In the genomic region with DNA sequence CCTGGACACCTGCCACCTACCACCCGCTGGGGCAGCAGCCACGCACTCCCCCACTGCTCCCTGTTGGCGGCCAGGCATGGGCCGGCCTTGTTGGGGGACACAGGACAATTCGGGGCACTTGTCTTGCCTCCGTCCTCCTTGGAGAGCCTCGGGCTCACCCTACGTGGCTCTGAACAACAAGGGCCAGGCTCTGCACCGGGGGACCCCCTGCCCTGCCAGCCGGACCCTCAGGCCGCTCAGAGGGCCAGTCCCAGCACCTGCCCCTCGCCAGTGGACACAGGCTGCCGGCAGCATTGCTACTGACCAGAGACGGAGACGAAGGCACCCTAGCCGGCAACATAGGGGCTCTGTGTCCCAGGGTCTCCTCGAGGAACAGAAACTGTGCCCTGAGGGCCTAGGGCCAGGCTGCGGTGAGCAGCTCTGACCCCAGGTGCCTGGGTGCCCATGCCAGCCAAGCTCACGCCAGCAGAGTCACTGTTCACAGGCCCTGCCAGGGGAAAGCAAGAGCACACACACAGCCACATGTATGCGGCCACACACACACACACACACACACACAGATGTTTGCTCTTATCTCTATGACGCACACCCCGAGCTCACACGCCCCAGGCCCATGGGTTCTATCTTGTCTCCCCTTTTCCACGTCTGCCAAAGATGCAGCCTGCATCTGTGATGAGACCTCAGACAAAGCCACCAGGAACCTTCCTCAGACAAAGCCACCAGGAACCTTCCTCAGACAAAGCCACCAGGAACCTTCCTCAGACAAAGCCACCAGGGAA, we compare ENCODE assay signal across 22 cellular contexts. TPM values are rescaled to one million over a fixed set of nuclear protein-coding genes. Genes with fewer than 3 reads are reported as not detected.
DNase-seq lines count a peak whose midpoint lies in the region; ATAC-seq and TF ChIP-seq lines count a peak whose summit lies in the region.
"Had no signal": no experiment of that assay in that cellular context is flagged by ENCODE, and none has a peak within 500 bp of the region (broad histone marks: within the 10 kb centered on the region; RNA-seq: fewer than 3 reads in every experiment).

No MANE protein-coding gene starts in this region.

- H3K4me1 Mint-ChIP-seq in activated CD8-positive, alpha-beta memory T cell treated with anti-CD3 and anti-CD28 coated beads, Interleukin-2, amount 10 ng/mL, durations not matched to agents 7 days and 5 days = no peaks in the 10 kb centered on the region
- H3K4me1 Mint-ChIP-seq in glutamatergic neuron (ENCODE audit: low read depth, unreplicated experiment) (peaks cover 5% of the 10 kb centered on the region), immature natural killer cell (no peaks in the 10 kb centered on the region)
- H3K4me1 Mint-ChIP-seq: B cell, T-cell had no signal

- TF ChIP-seq CTCF in glutamatergic neuron (IDR thresholded peaks at IDR 0.05; ENCODE audit: partially characterized antibody, unreplicated experiment) = no peak
- no peak for TF ChIP-seq CTCF in gastrocnemius medialis (IDR thresholded peaks at IDR 0.05 in 4 of 5, conservative IDR thresholded peaks at IDR 0.05 in 1 of 5)

- H3K27me3 Mint-ChIP-seq in activated CD8-positive, alpha-beta memory T cell treated with anti-CD3 and anti-CD28 coated beads, Interleukin-2, amount 10 ng/mL, durations not matched to agents 7 days and 5 days = no peaks in the 10 kb centered on the region
- H3K27me3 Mint-ChIP-seq in glutamatergic neuron (ENCODE audit: unreplicated experiment) (peaks cover 5% of the 10 kb centered on the region), immature natural killer cell (ENCODE audit: low read depth in 3 of 3) (peaks cover 0 to 3% (median 2%) of the 10 kb centered on the region in 3 donors)
- H3K27me3 Mint-ChIP-seq: activated CD4-positive, alpha-beta memory T cell treated with anti-CD3 and anti-CD28 coated beads for 36 hours; B cell; T-cell had no signal

- H3K4me3 Mint-ChIP-seq in activated CD8-positive, alpha-beta memory T cell treated with anti-CD3 and anti-CD28 coated beads, Interleukin-2, amount 10 ng/mL, durations not matched to agents 7 days and 5 days = no peak overlapping the region
- H3K4me3 Mint-ChIP-seq in glutamatergic neuron (ENCODE audit: unreplicated experiment) (no peak overlapping the region), immature natural killer cell (no peak overlapping the region)
- H3K4me3 Mint-ChIP-seq: activated CD4-positive, alpha-beta memory T cell treated with anti-CD3 and anti-CD28 coated beads for 36 hours; B cell; nephron; T-cell had no signal

- no peaks in the 10 kb centered on the region for H3K36me3 Mint-ChIP-seq in activated CD8-positive, alpha-beta memory T cell treated with anti-CD3 and anti-CD28 coated beads, Interleukin-2, amount 10 ng/mL, durations not matched to agents 7 days and 5 days
- H3K36me3 Mint-ChIP-seq in glutamatergic neuron (ENCODE audit: unreplicated experiment) = no peaks in the 10 kb centered on the region
- no peaks in the 10 kb centered on the region for H3K36me3 Mint-ChIP-seq in immature natural killer cell
- H3K36me3 Mint-ChIP-seq: activated CD4-positive, alpha-beta memory T cell treated with anti-CD3 and anti-CD28 coated beads for 36 hours; T-cell had no signal

- CTCF ChIA-PET in activated CD8-positive, alpha-beta memory T cell treated with anti-CD3 and anti-CD28 coated beads, Interleukin-2, amount 10 ng/mL, durations not matched to agents 7 days and 5 days (lab: Charles Lee) = no interaction called here

- intact Hi-C loops in gastrocnemius medialis (cut with DNase I; ENCODE audit: low total_unique reads) = no loop called here

- no peak overlapping the region for H3K27ac Mint-ChIP-seq in activated CD8-positive, alpha-beta memory T cell treated with anti-CD3 and anti-CD28 coated beads, Interleukin-2, amount 10 ng/mL, durations not matched to agents 7 days and 5 days
- no peak overlapping the region for H3K27ac Mint-ChIP-seq in glutamatergic neuron (ENCODE audit: unreplicated experiment)
- H3K27ac Mint-ChIP-seq in immature natural killer cell = no peak overlapping the region
- H3K27ac Mint-ChIP-seq: activated CD4-positive, alpha-beta memory T cell treated with anti-CD3 and anti-CD28 coated beads for 36 hours; B cell; T-cell had no signal

- H3K4me3 ChIP-seq in gastrocnemius medialis = no peak overlapping the region
- H3K4me3 ChIP-seq: psoas muscle, uterus had no signal

- no peak for TF ChIP-seq POLR2A in gastrocnemius medialis (IDR thresholded peaks at IDR 0.05)

- no peaks in the 10 kb centered on the region for H3K36me3 ChIP-seq in gastrocnemius medialis
- H3K36me3 ChIP-seq: uterus, WERI-Rb-1 had no signal

- no peaks in the 10 kb centered on the region for H3K4me1 ChIP-seq in gastrocnemius medialis
- H3K4me1 ChIP-seq: psoas muscle, uterus had no signal

- no peaks in the 10 kb centered on the region for H3K9me3 Mint-ChIP-seq in activated CD8-positive, alpha-beta memory T cell treated with anti-CD3 and anti-CD28 coated beads, Interleukin-2, amount 10 ng/mL, durations not matched to agents 7 days and 5 days (ENCODE audit: low read depth)
- H3K9me3 Mint-ChIP-seq in glutamatergic neuron (ENCODE audit: unreplicated experiment) (peaks cover 4% of the 10 kb centered on the region), immature natural killer cell (no peaks in the 10 kb centered on the region)
- H3K9me3 Mint-ChIP-seq: activated CD4-positive, alpha-beta memory T cell treated with anti-CD3 and anti-CD28 coated beads for 36 hours; nephron; T-cell had no signal

- ATAC-seq in activated CD8-positive, alpha-beta memory T cell treated with anti-CD3 and anti-CD28 coated beads, Interleukin-2, amount 10 ng/mL, durations not matched to agents 7 days and 5 days = no peak
- ATAC-seq in gastrocnemius medialis (no peak), GM21825 (IDR thresholded peaks at IDR 0.05; ENCODE audit: unreplicated experiment) (no peak)

- DNase-seq in activated CD8-positive, alpha-beta memory T cell treated with anti-CD3 and anti-CD28 coated beads, Interleukin-2, amount 50 U/mL, for 4 hours = peak; percentile 11
- DNase-seq in activated CD8-positive, alpha-beta memory T cell treated with anti-CD3 and anti-CD28 coated beads, Interleukin-2, amount 10 ng/mL, durations not matched to agents 7 days and 5 days = no peak
- DNase-seq in T-helper 22 cell (ENCODE audit: low read depth) (peak; percentile 0), glutamatergic neuron (peak; percentile 9), retina (peak; percentile 6), immature natural killer cell (no peak), gastrocnemius medialis (no peak)
- DNase-seq: activated CD4-positive, alpha-beta memory T cell treated with anti-CD3 and anti-CD28 coated beads for 36 hours; activated naive CD4-positive, alpha-beta T cell treated with Interleukin-2 at 50 U/mL for 16 hours; caudate nucleus; NCI-H1417; NCI-H526; SHP77 treated with DMSO at 0.1 percent for 48 hours; stimulated activated CD8-positive, alpha-beta memory T cell treated with anti-CD3 and anti-CD28 coated beads, Interleukin-4, amount 100 ng/mL, for 48 hours; WERI-Rb-1 had no signal

- no peaks in the 10 kb centered on the region for H3K9me3 ChIP-seq in gastrocnemius medialis
- H3K9me3 ChIP-seq: psoas muscle, uterus had no signal

- in situ Hi-C loops in gastrocnemius medialis (cut with MboI; ENCODE audit: low sequenced_read_pairs in 4 of 4) = no loop called here

- H3K27me3 ChIP-seq in gastrocnemius medialis = no peaks in the 10 kb centered on the region
- H3K27me3 ChIP-seq: uterus had no signal

- H3K27ac ChIP-seq in gastrocnemius medialis = no peak overlapping the region
- H3K27ac ChIP-seq: epithelial cell of prostate, psoas muscle, uterus, WERI-Rb-1 had no signal

RNA-seq across cellular contexts. Expression of gene MORN1, which starts 45.9 kb away (rescaled TPM):
- 1 to 10 TPM; 8.0 to 8.5 TPM for total RNA-seq in activated CD8-positive, alpha-beta memory T cell treated with anti-CD3 and anti-CD28 coated beads, Interleukin-2, amount 10 ng/mL, durations not matched to agents 7 days and 5 days
- total RNA-seq in glutamatergic neuron (ENCODE audit: unreplicated experiment) (10.8 TPM), gastrocnemius medialis (1 to 10 TPM; 1.9 to 4.7 (median 3.5) TPM)
- 1 to 10 TPM in 2 of 3 donors, under 1 TPM in 1; 0.89 to 4.0 (median 3.9) TPM for polyA plus RNA-seq in immature natural killer cell

RNA-seq across cellular contexts. Expression of gene RER1, which starts 46.2 kb away (rescaled TPM):
- 100 to 1,000 TPM; 146 to 174 TPM for total RNA-seq in activated CD8-positive, alpha-beta memory T cell treated with anti-CD3 and anti-CD28 coated beads, Interleukin-2, amount 10 ng/mL, durations not matched to agents 7 days and 5 days
- 93.0 TPM for total RNA-seq in glutamatergic neuron (ENCODE audit: unreplicated experiment)
- 100 to 1,000 TPM; 185 to 216 (median 210) TPM for polyA plus RNA-seq in immature natural killer cell
- total RNA-seq in gastrocnemius medialis = 10 to 100 TPM; 51.1 to 60.5 (median 55.4) TPM

Comparison
In these comparisons a context has a peak if more than half of its experiments do, and no peak if none do; other contexts are left out.
1. DNase-seq: peak in activated CD8-positive, alpha-beta memory T cell treated with anti-CD3 and anti-CD28 coated beads, Interleukin-2, amount 50 U/mL, for 4 hours (single experiment), T-helper 22 cell (single experiment), glutamatergic neuron (single experiment) and retina (single experiment); none in activated CD8-positive, alpha-beta memory T cell treated with anti-CD3 and anti-CD28 coated beads, Interleukin-2, amount 10 ng/mL, durations not matched to agents 7 days and 5 days (single experiment), immature natural killer cell (0 of 3) and gastrocnemius medialis (0 of 2).